13 cellular contexts compared by ENCODE assay signal in the genomic region with DNA sequence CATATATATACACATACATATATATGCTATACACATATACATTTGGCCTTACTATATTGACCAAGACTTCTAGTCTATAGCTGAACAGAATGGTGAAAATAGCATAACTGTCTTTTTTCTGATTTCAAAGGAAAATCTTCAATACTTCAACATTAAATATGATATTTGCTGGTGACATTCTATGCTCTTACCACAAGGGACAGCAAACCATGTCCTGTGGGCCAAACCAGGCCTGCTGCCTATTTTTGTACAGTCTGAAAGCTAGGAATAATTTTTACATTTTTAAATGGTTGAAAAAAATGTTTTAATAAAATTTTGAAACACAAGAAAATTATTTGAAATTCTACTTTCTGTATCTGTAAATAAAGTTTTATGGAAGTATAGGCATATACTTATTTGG.
DNase-seq lines count a peak whose midpoint lies in the region; ATAC-seq and TF ChIP-seq lines count a peak whose summit lies in the region.
"Had no signal": no experiment of that assay in that cellular context is flagged by ENCODE, and none has a peak within 500 bp of the region (broad histone marks: within the 10 kb centered on the region; RNA-seq: fewer than 3 reads in every experiment).

No MANE protein-coding gene starts in this region.

- no peak overlapping the region for H3K4me3 Mint-ChIP-seq in glutamatergic neuron (ENCODE audit: unreplicated experiment)
- H3K4me3 Mint-ChIP-seq in naive thymus-derived CD8-positive, alpha-beta T cell = no peak overlapping the region
- H3K4me3 Mint-ChIP-seq: natural killer cell treated with Interleukin-12 subunit alpha and Interleukin-12 subunit beta and Interleukin-15 and Interleukin-18, amount 100 ng/mL, for 72 hours had no signal

- no peaks in the 10 kb centered on the region for H3K36me3 Mint-ChIP-seq in glutamatergic neuron (ENCODE audit: unreplicated experiment)
- H3K36me3 Mint-ChIP-seq in naive thymus-derived CD8-positive, alpha-beta T cell = peaks cover 8 to 26% (median 13%) of the 10 kb centered on the region in 3 donors
- H3K36me3 Mint-ChIP-seq: natural killer cell treated with Interleukin-12 subunit alpha and Interleukin-12 subunit beta and Interleukin-15 and Interleukin-18, amount 100 ng/mL, for 72 hours had no signal

- no peak overlapping the region for H3K27ac Mint-ChIP-seq in glutamatergic neuron (ENCODE audit: unreplicated experiment)
- no peak overlapping the region for H3K27ac Mint-ChIP-seq in naive thymus-derived CD8-positive, alpha-beta T cell
- H3K27ac Mint-ChIP-seq: natural killer cell treated with Interleukin-12 subunit alpha and Interleukin-12 subunit beta and Interleukin-15 and Interleukin-18, amount 100 ng/mL, for 72 hours had no signal

- in situ Hi-C loops in SK-MEL-5 (cut with HindIII; ENCODE audit: low pct_unique_long_range_greater_than_20kb, low sequenced_read_pairs) = no loop called here

- H3K36me3 ChIP-seq in esophagus muscularis mucosa = no peaks in the 10 kb centered on the region

- no peak for TF ChIP-seq POLR2A in esophagus muscularis mucosa (IDR thresholded peaks at IDR 0.05; ENCODE audit: low read depth)

- no peaks in the 10 kb centered on the region for H3K4me1 ChIP-seq in esophagus muscularis mucosa

- 0 out of 2 replicates have a peak, but pooled peaks have one; percentile 19 for TF ChIP-seq CTCF in GM12875 (IDR thresholded peaks at IDR 0.05; ENCODE audit: borderline replicate concordance, insufficient read depth, low read depth, low read length)
- peak; percentile 49 for TF ChIP-seq CTCF in glutamatergic neuron (IDR thresholded peaks at IDR 0.05; ENCODE audit: partially characterized antibody, unreplicated experiment)
- TF ChIP-seq CTCF in esophagus muscularis mucosa (IDR thresholded peaks at IDR 0.05) = peak in 1 of 3 experiments; percentile 18

- no peak for TF ChIP-seq EP300 in esophagus muscularis mucosa (IDR thresholded peaks at IDR 0.05)

- H3K9me3 ChIP-seq in esophagus muscularis mucosa = no peaks in the 10 kb centered on the region

- H3K27ac ChIP-seq in esophagus muscularis mucosa (replicated peaks in 1 of 4) = no peak overlapping the region

- H3K9me3 Mint-ChIP-seq in glutamatergic neuron (ENCODE audit: unreplicated experiment) = peaks cover 2% of the 10 kb centered on the region
- H3K9me3 Mint-ChIP-seq in naive thymus-derived CD8-positive, alpha-beta T cell = peaks cover 0 to 2% (median 0%) of the 10 kb centered on the region in 9 donors
- H3K9me3 Mint-ChIP-seq: natural killer cell treated with Interleukin-12 subunit alpha and Interleukin-12 subunit beta and Interleukin-15 and Interleukin-18, amount 100 ng/mL, for 72 hours had no signal

- intact Hi-C loops in esophagus muscularis mucosa (cut with DNase I) (no loop called here), left cardiac atrium (cut with DNase I) (no loop called here)

- no peak for ATAC-seq in naive thymus-derived CD8-positive, alpha-beta T cell
- no peak for ATAC-seq in left cardiac atrium
- ATAC-seq: natural killer cell treated with Interleukin-12 subunit alpha and Interleukin-12 subunit beta and Interleukin-15 and Interleukin-18, amount 100 ng/mL, for 72 hours; stimulated activated naive CD8-positive, alpha-beta T cell treated with anti-CD3 and anti-CD28 coated beads, Interleukin-15, Interleukin-2, amounts not matched to agents 100 U/mL and 50 U/mL, for 24 hours had no signal

- H3K4me3 ChIP-seq in GM12875 (ENCODE audit: low read depth, low read length) (no peak overlapping the region), esophagus muscularis mucosa (no peak overlapping the region)

- POLR2A ChIA-PET in naive thymus-derived CD8-positive, alpha-beta T cell (lab: Charles Lee) = no interaction called here

- H3K4me1 Mint-ChIP-seq in glutamatergic neuron (ENCODE audit: low read depth, unreplicated experiment) = no peaks in the 10 kb centered on the region
- H3K4me1 Mint-ChIP-seq in naive thymus-derived CD8-positive, alpha-beta T cell = no peaks in the 10 kb centered on the region

- H3K27me3 Mint-ChIP-seq in glutamatergic neuron (ENCODE audit: unreplicated experiment) = no peaks in the 10 kb centered on the region
- no peaks in the 10 kb centered on the region for H3K27me3 Mint-ChIP-seq in naive thymus-derived CD8-positive, alpha-beta T cell
- H3K27me3 Mint-ChIP-seq: natural killer cell treated with Interleukin-12 subunit alpha and Interleukin-12 subunit beta and Interleukin-15 and Interleukin-18, amount 100 ng/mL, for 72 hours had no signal

- H3K27me3 ChIP-seq in esophagus muscularis mucosa = no peaks in the 10 kb centered on the region

- DNase-seq in AG08395 (ENCODE audit: low spot score) = peak; percentile 4
- peak; percentile 10 for DNase-seq in SK-MEL-5 (ENCODE audit: low read depth, low spot score)
- no peak for DNase-seq in glutamatergic neuron
- no peak for DNase-seq in naive thymus-derived CD8-positive, alpha-beta T cell
- no peak for DNase-seq in esophagus muscularis mucosa (ENCODE audit: extremely low spot score)
- no peak for DNase-seq in NCI-H187 (lab: John Stamatoyannopoulos, UW)
- no peak for DNase-seq in left cardiac atrium
- DNase-seq: anterior cingulate cortex; kidney; stimulated activated naive CD8-positive, alpha-beta T cell treated with anti-CD3 and anti-CD28 coated beads, Interleukin-15, Interleukin-2, amounts not matched to agents 100 U/mL and 50 U/mL, for 24 hours; T-helper 9 cell had no signal

Comparison
In these comparisons a context has a peak if more than half of its experiments do, and no peak if none do; other contexts are left out.
1. DNase-seq: peak in AG08395 (single experiment) and SK-MEL-5 (single experiment); none in glutamatergic neuron (single experiment), naive thymus-derived CD8-positive, alpha-beta T cell (0 of 10), esophagus muscularis mucosa (single experiment), NCI-H187 (0 of 2) and left cardiac atrium (single experiment).